Comparison of ENCODE assay signal across 16 cellular contexts in genomic region chr3:171565671-171566070, GRCh38.
A peak's percentile ranks its signal among the peaks of the same experiment; 100 is the strongest.
DNase-seq lines count a peak whose midpoint lies in the region; TF ChIP-seq lines count a peak whose summit lies in the region.
"Had no signal": no experiment of that assay in that cellular context is flagged by ENCODE, and none has a peak within 500 bp of the region (broad histone marks: within the 10 kb centered on the region; RNA-seq: fewer than 3 reads in every experiment).

No MANE protein-coding gene starts in this region.

- H3K27me3 ChIP-seq in OCI-LY3 (ENCODE audit: low read depth, low read length): no peaks in the 10 kb centered on the region

- H3K9me3 ChIP-seq in OCI-LY3 (ENCODE audit: insufficient read depth, low read length): no peaks in the 10 kb centered on the region
- H3K9me3 ChIP-seq: prostate gland had no signal

- no peak for TF ChIP-seq CTCF in AG09319 (IDR thresholded peaks at IDR 0.05; ENCODE audit: low read depth, low read length)
- no peak for TF ChIP-seq CTCF in OCI-LY3 (IDR thresholded peaks at IDR 0.05; ENCODE audit: low read depth, low read length)
- no peak for TF ChIP-seq CTCF in fibroblast of villous mesenchyme (IDR thresholded peaks at IDR 0.05; ENCODE audit: insufficient read depth, low read depth, low read length)

- H3K4me2 ChIP-seq in OCI-LY3 (ENCODE audit: low read length): no peak overlapping the region

- H3K27ac ChIP-seq in OCI-LY3 (ENCODE audit: low read length): no peak overlapping the region
- H3K27ac ChIP-seq: epithelial cell of prostate, prostate gland had no signal

- 0 out of 2 replicates have a peak overlapping the region, but pooled peaks have one; percentile 4 for H2AFZ ChIP-seq in OCI-LY3 (ENCODE audit: low read depth, low read length)

- peak; percentile 7 for DNase-seq in AG09319 (ENCODE audit: extremely low read depth, low read depth)
- DNase-seq in EL: peak; percentile 12
- peak; percentile 63 for DNase-seq in fibroblast of villous mesenchyme (ENCODE audit: low read depth)
- DNase-seq in H4 (ENCODE audit: low spot score): no peak
- no peak for DNase-seq in ureter (ENCODE audit: low spot score)
- DNase-seq in T-helper 2 cell: no peak
- DNase-seq in inferior parietal cortex (ENCODE audit: extremely low spot score): no peak
- DNase-seq: activated CD4-positive, alpha-beta T cell treated with anti-CD3 and anti-CD28 coated beads, Interleukin-2, amount 50 U/mL, for 48 hours; CD4-positive, CD25-positive, alpha-beta regulatory T cell; midbrain; OCI-M1; stimulated activated CD4-positive, alpha-beta T cell treated with anti-CD3 and anti-CD28 coated beads, Interleukin-2, amount 100 ng/mL, for 48 hours; T-helper 17 cell had no signal

- H4K20me1 ChIP-seq in OCI-LY3 (ENCODE audit: insufficient read depth, low read length): no peaks in the 10 kb centered on the region

- no peaks in the 10 kb centered on the region for H3K36me3 ChIP-seq in OCI-LY3 (replicated peaks; ENCODE audit: low read depth, low read length)
- H3K36me3 ChIP-seq: prostate gland had no signal

- H3K4me3 ChIP-seq in OCI-LY3 (ENCODE audit: low read length) (no peak overlapping the region), fibroblast of villous mesenchyme (ENCODE audit: low read depth, low read length) (no peak overlapping the region)
- H3K4me3 ChIP-seq: prostate gland had no signal

- no peak overlapping the region for H3K9ac ChIP-seq in OCI-LY3 (ENCODE audit: low read length)

- H3K79me2 ChIP-seq in OCI-LY3 (ENCODE audit: low read length): no peaks in the 10 kb centered on the region

- H3K4me1 ChIP-seq in OCI-LY3 (ENCODE audit: low read length): peaks cover 44% of the 10 kb centered on the region
- H3K4me1 ChIP-seq: prostate gland had no signal

Comparison
In these comparisons a context has a peak if more than half of its experiments do, and no peak if none do; other contexts are left out.
1. DNase-seq: peak in AG09319 (single experiment), EL (single experiment) and fibroblast of villous mesenchyme (single experiment); none in H4 (single experiment), ureter (single experiment), T-helper 2 cell (0 of 5) and inferior parietal cortex (single experiment).